ENCODE assay signal across 1 cellular context in genomic region chr5:150759334-150759583, GRCh38.
TF ChIP-seq lines count a peak whose summit lies in the region.

No MANE protein-coding gene starts in this region.

TF ChIP-seq in H1, 55 proteins besides CTCF, POLR2A, EP300 and RAD21:
- TF ChIP-seq FOSL1 (IDR thresholded peaks at IDR 0.05; ENCODE audit: insufficient read depth, low read depth, low read length) (no peak), SP2 (IDR thresholded peaks at IDR 0.05; ENCODE audit: low read length) (no peak), CREB1 (IDR thresholded peaks at IDR 0.05) (no peak), ASH2L (IDR thresholded peaks at IDR 0.05; ENCODE audit: low read length) (no peak), TAF1 (IDR thresholded peaks at IDR 0.05; ENCODE audit: low read depth, low read length) (no peak), SRF (IDR thresholded peaks at IDR 0.05; ENCODE audit: low read depth, low read length) (no peak), EZH2 (IDR thresholded peaks at IDR 0.05; ENCODE audit: low read depth, low read length, severe bottlenecking) (no peak), SP1 (IDR thresholded peaks at IDR 0.05; ENCODE audit: low read depth, low read length) (no peak), KDM4A (IDR thresholded peaks at IDR 0.05; ENCODE audit: low read depth, low read length, severe bottlenecking) (no peak), RBBP5 (IDR thresholded peaks at IDR 0.05; ENCODE audit: borderline replicate concordance, low read depth, low read length) (no peak), CEBPB (IDR thresholded peaks at IDR 0.05; ENCODE audit: low read depth, low read length) (no peak), POLR2AphosphoS5 (IDR thresholded peaks at IDR 0.05; ENCODE audit: low read depth, low read length) (no peak), BACH1 (IDR thresholded peaks at IDR 0.05; ENCODE audit: low read length) (no peak), HDAC6 (IDR thresholded peaks at IDR 0.05; ENCODE audit: low read depth, low read length) (no peak)
- TF ChIP-seq, protein P1, sequence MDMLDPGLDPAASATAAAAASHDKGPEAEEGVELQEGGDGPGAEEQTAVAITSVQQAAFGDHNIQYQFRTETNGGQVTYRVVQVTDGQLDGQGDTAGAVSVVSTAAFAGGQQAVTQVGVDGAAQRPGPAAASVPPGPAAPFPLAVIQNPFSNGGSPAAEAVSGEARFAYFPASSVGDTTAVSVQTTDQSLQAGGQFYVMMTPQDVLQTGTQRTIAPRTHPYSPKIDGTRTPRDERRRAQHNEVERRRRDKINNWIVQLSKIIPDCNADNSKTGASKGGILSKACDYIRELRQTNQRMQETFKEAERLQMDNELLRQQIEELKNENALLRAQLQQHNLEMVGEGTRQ (IDR thresholded peaks at IDR 0.05; ENCODE audit: low read length), result no peak
